8 cellular contexts compared by ENCODE assay signal in the genomic region with DNA sequence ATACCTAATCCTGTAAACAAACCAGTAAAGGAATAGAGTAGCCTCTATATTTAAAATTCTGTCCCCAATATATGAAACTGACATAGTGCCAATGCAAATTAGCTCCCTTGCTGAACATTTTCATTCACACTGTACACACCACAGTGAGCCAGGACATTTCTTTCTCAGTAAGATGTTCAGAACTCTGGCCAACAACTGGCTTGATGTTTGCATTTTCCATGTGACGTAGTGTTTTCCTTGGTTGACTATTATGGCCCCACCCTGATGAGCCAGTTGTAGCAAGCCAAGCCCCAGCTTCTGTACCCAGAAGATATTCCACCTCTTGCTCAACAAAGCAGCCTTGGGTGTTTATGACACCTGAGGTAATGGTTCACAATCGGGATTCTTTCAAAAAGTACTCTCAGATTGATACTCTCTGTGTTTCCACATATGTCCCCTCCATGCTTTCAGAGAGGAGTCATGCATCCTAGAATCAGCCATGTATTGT.
A peak's percentile ranks its signal among the peaks of the same experiment; 100 is the strongest.
DNase-seq lines count a peak whose midpoint lies in the region; ATAC-seq lines count a peak whose summit lies in the region.

No MANE protein-coding gene starts in this region.

- peak overlapping the region; percentile 38 for H3K27ac Mint-ChIP-seq in stimulated activated naive CD8-positive, alpha-beta T cell treated with anti-CD3 and anti-CD28 coated beads, Interleukin-15, Interleukin-2, amounts not matched to agents 100 ng/mL and 50 ng/mL, for 24 hours
- peak overlapping the region; percentile 87 to 98 for H3K27ac Mint-ChIP-seq in effector memory CD8-positive, alpha-beta T cell

- no peaks in the 10 kb centered on the region for H3K27me3 Mint-ChIP-seq in stimulated activated naive CD8-positive, alpha-beta T cell treated with anti-CD3 and anti-CD28 coated beads, Interleukin-15, Interleukin-2, amounts not matched to agents 100 ng/mL and 50 ng/mL, for 24 hours
- no peaks in the 10 kb centered on the region for H3K27me3 Mint-ChIP-seq in effector memory CD8-positive, alpha-beta T cell

- H3K4me3 Mint-ChIP-seq in stimulated activated naive CD8-positive, alpha-beta T cell treated with anti-CD3 and anti-CD28 coated beads, Interleukin-15, Interleukin-2, amounts not matched to agents 100 ng/mL and 50 ng/mL, for 24 hours: peak overlapping the region; percentile 18
- no peak overlapping the region for H3K4me3 Mint-ChIP-seq in effector memory CD8-positive, alpha-beta T cell

- H3K36me3 Mint-ChIP-seq in stimulated activated naive CD8-positive, alpha-beta T cell treated with anti-CD3 and anti-CD28 coated beads, Interleukin-15, Interleukin-2, amounts not matched to agents 100 ng/mL and 50 ng/mL, for 24 hours (ENCODE audit: low read depth): no peaks in the 10 kb centered on the region
- H3K36me3 Mint-ChIP-seq in effector memory CD8-positive, alpha-beta T cell (ENCODE audit: insufficient read depth): peaks cover 12% of the 10 kb centered on the region

- no peak for DNase-seq in stimulated activated naive CD8-positive, alpha-beta T cell treated with anti-CD3 and anti-CD28 coated beads, Interleukin-15, Interleukin-2, amounts not matched to agents 100 U/mL and 50 U/mL, for 24 hours
- no peak for DNase-seq in effector memory CD8-positive, alpha-beta T cell
- no peak for DNase-seq in NCI-H510A (lab: John Stamatoyannopoulos, UW)
- DNase-seq in NCI-H1436 (lab: John Stamatoyannopoulos, UW): no peak
- DNase-seq in NCI-H1694 (lab: John Stamatoyannopoulos, UW): no peak
- DNase-seq in NCI-H774 (lab: John Stamatoyannopoulos, UW): no peak

- H3K4me1 Mint-ChIP-seq in stimulated activated naive CD8-positive, alpha-beta T cell treated with anti-CD3 and anti-CD28 coated beads, Interleukin-15, Interleukin-2, amounts not matched to agents 100 ng/mL and 50 ng/mL, for 24 hours (ENCODE audit: low read depth): peaks cover 54% of the 10 kb centered on the region
- H3K4me1 Mint-ChIP-seq in effector memory CD8-positive, alpha-beta T cell (ENCODE audit: low read depth in 2 of 2): peaks cover 8 to 9% of the 10 kb centered on the region in 2 donors

- H3K9me3 Mint-ChIP-seq in stimulated activated naive CD8-positive, alpha-beta T cell treated with anti-CD3 and anti-CD28 coated beads, Interleukin-15, Interleukin-2, amounts not matched to agents 100 ng/mL and 50 ng/mL, for 24 hours: no peaks in the 10 kb centered on the region
- no peaks in the 10 kb centered on the region for H3K9me3 Mint-ChIP-seq in effector memory CD8-positive, alpha-beta T cell

- ATAC-seq in stimulated activated naive CD8-positive, alpha-beta T cell treated with anti-CD3 and anti-CD28 coated beads, Interleukin-15, Interleukin-2, amounts not matched to agents 100 U/mL and 50 U/mL, for 24 hours: no peak
- peak; percentile 62 for ATAC-seq in HG03439 (IDR thresholded peaks at IDR 0.05; ENCODE audit: unreplicated experiment)
- ATAC-seq in effector memory CD8-positive, alpha-beta T cell (replicated peaks): no peak
